Comparison of ENCODE assay signal across 8 cellular contexts in the genomic region with DNA sequence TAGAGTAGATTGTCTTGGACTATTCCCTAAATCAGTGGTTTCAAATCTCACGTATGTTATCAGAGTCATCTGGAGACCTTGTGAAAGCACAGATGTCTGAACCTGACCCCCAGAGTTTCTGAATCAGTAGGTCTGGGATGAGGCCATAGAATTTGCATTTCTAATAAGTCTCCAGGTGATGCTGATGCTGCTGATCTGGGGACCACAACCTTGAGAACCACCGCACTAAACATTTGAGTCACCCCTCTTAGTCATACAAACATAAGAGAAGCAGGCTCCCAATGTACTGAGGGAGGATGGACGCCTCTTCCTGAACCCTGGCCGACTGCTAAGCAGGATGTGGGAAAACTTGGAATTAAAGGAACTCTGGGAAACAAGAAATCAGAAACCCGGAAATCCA.
A peak's percentile ranks its signal among the peaks of the same experiment; 100 is the strongest.
DNase-seq lines count a peak whose midpoint lies in the region; ATAC-seq lines count a peak whose summit lies in the region.

No MANE protein-coding gene starts in this region.

- intact Hi-C loops in activated CD4-positive, alpha-beta memory T cell treated with anti-CD3 and anti-CD28 coated beads for 36 hours (cut with micrococcal nuclease): loop anchor here (1.0 kb wide), 1 partner anchor 252 kb away; no protein-coding TSS in a partner anchor

- H3K9me3 Mint-ChIP-seq in activated CD4-positive, alpha-beta memory T cell treated with anti-CD3 and anti-CD28 coated beads for 36 hours: no peaks in the 10 kb centered on the region
- no peaks in the 10 kb centered on the region for H3K9me3 Mint-ChIP-seq in immature natural killer cell

- peaks cover 9% of the 10 kb centered on the region for H3K27me3 Mint-ChIP-seq in activated CD4-positive, alpha-beta memory T cell treated with anti-CD3 and anti-CD28 coated beads for 36 hours
- H3K27me3 Mint-ChIP-seq in immature natural killer cell (ENCODE audit: low read depth in 3 of 3): peaks cover 0 to 5% (median 2%) of the 10 kb centered on the region in 3 donors

- DNase-seq in AG08395 (ENCODE audit: low spot score) (peak; percentile 67), HUDEP-2 (lab: John Stamatoyannopoulos, UW; ENCODE audit: unreplicated experiment in 76 of 76) (no peak), immature natural killer cell (no peak), DMS153 treated with DMSO at 0.1 percent for 48 hours (lab: John Stamatoyannopoulos, UW; ENCODE audit: unreplicated experiment) (no peak), NCI-H1930 (lab: John Stamatoyannopoulos, UW) (no peak)
- DNase-seq in activated CD4-positive, alpha-beta memory T cell treated with anti-CD3 and anti-CD28 coated beads for 36 hours: peak; percentile 67

- CTCF ChIA-PET in activated CD4-positive, alpha-beta memory T cell treated with anti-CD3 and anti-CD28 coated beads for 36 hours (lab: Charles Lee): interaction anchor here (1.2 to 2.0 kb wide), 2 partner anchors 192 to 496 kb away, joined by 3 to 4 read pairs; a partner anchor contains a TSS

- no peaks in the 10 kb centered on the region for H3K36me3 Mint-ChIP-seq in activated CD4-positive, alpha-beta memory T cell treated with anti-CD3 and anti-CD28 coated beads for 36 hours
- H3K36me3 Mint-ChIP-seq in immature natural killer cell: no peaks in the 10 kb centered on the region

- peak; percentile 68 for ATAC-seq in GM19035 (IDR thresholded peaks at IDR 0.05; ENCODE audit: unreplicated experiment)
- peak; percentile 76 for ATAC-seq in HG02981 (IDR thresholded peaks at IDR 0.05; ENCODE audit: unreplicated experiment)

- H3K4me3 Mint-ChIP-seq in activated CD4-positive, alpha-beta memory T cell treated with anti-CD3 and anti-CD28 coated beads for 36 hours: no peak overlapping the region
- no peak overlapping the region for H3K4me3 Mint-ChIP-seq in immature natural killer cell

- H3K4me1 Mint-ChIP-seq in activated CD4-positive, alpha-beta memory T cell treated with anti-CD3 and anti-CD28 coated beads for 36 hours (ENCODE audit: low read depth): peaks cover 14% of the 10 kb centered on the region
- peaks cover 10% of the 10 kb centered on the region in 2 donors for H3K4me1 Mint-ChIP-seq in immature natural killer cell

- POLR2A ChIA-PET in activated CD4-positive, alpha-beta memory T cell treated with anti-CD3 and anti-CD28 coated beads for 36 hours (lab: Charles Lee): no interaction called here

- H3K27ac Mint-ChIP-seq in activated CD4-positive, alpha-beta memory T cell treated with anti-CD3 and anti-CD28 coated beads for 36 hours: no peak overlapping the region
- H3K27ac Mint-ChIP-seq in immature natural killer cell: no peak overlapping the region

Comparison
In these comparisons a context has a peak if more than half of its experiments do, and no peak if none do; other contexts are left out.
1. DNase-seq: peak in AG08395 (single experiment) and activated CD4-positive, alpha-beta memory T cell treated with anti-CD3 and anti-CD28 coated beads for 36 hours (single experiment); none in HUDEP-2 (0 of 76), immature natural killer cell (0 of 3), DMS153 treated with DMSO at 0.1 percent for 48 hours (single experiment) and NCI-H1930 (0 of 2).